31 cellular contexts compared by ENCODE assay signal in genomic region chr20:36927704-36928103, GRCh38. TPM values are rescaled to one million over a fixed set of nuclear protein-coding genes. Genes with fewer than 3 reads are reported as not detected.
"Had no signal": no experiment of that assay in that cellular context is flagged by ENCODE, and none has a peak within 500 bp of the region (broad histone marks: within the 10 kb centered on the region; RNA-seq: fewer than 3 reads in every experiment).

No MANE protein-coding gene starts in this region.

- FAIRE-seq: frontal cortex had no signal

- H3K27ac ChIP-seq: neutrophil, ovary, right lobe of liver, thoracic aorta, uterus had no signal

- H3K36me3 ChIP-seq: ovary had no signal

- H3K4me3 ChIP-seq: mucosa of descending colon, ovary, right lobe of liver, thoracic aorta, uterus had no signal

- DNase-seq: activated CD4-positive, alpha-beta T cell treated with anti-CD3 and anti-CD28 coated beads, Interleukin-2, amount 10 ng/mL, durations not matched to agents 24 days and 14 days; activated CD4-positive, CD25-positive, alpha-beta regulatory T cell treated with anti-CD3 and anti-CD28 coated beads, Interleukin-2, amount 50 U/mL, for 72 hours; activated CD8-positive, alpha-beta memory T cell treated with anti-CD3 and anti-CD28 coated beads, Interleukin-2, amount 10 ng/mL, durations not matched to agents 7 days and 5 days; activated CD8-positive, alpha-beta T cell treated with anti-CD3 and anti-CD28 coated beads for 36 hours; activated naive CD4-positive, alpha-beta T cell treated with anti-CD3 and anti-CD28 coated beads, Interleukin-2, amount 10 ng/mL, durations not matched to agents 7 days and 5 days; activated T-cell treated with anti-CD3 and anti-CD28 coated beads for 4 hours; amygdala; central memory CD4-positive, alpha-beta T cell; effector CD4-positive, alpha-beta T cell; islet precursor cell; left cardiac atrium; left ventricle myocardium superior; mucosa of descending colon; nephron progenitor cell; ovary; stimulated activated CD4-positive, alpha-beta T cell treated with anti-CD3 and anti-CD28 coated beads, Interleukin-12 subunit alpha, Interleukin-12 subunit beta, amount 100 ng/mL, for 4 hours; stimulated activated CD4-positive, alpha-beta T cell treated with anti-CD3 and anti-CD28 coated beads, Interleukin-4, amount 100 ng/mL, for 1 hour; stimulated activated naive CD8-positive, alpha-beta T cell treated with anti-CD3 and anti-CD28 coated beads, Interleukin-15, Interleukin-2, amounts not matched to agents 100 U/mL and 50 U/mL, for 24 hours; T1000; uterus had no signal

- H3K27me3 ChIP-seq: neutrophil, ovary, right lobe of liver, uterus had no signal

- H3K27me3 Mint-ChIP-seq: activated CD4-positive, alpha-beta T cell treated with anti-CD3 and anti-CD28 coated beads, Interleukin-2, amount 10 ng/mL, durations not matched to agents 24 days and 14 days; activated CD8-positive, alpha-beta memory T cell treated with anti-CD3 and anti-CD28 coated beads, Interleukin-2, amount 10 ng/mL, durations not matched to agents 7 days and 5 days; activated CD8-positive, alpha-beta T cell treated with anti-CD3 and anti-CD28 coated beads for 36 hours; activated naive CD4-positive, alpha-beta T cell treated with anti-CD3 and anti-CD28 coated beads, Interleukin-2, amount 10 ng/mL, durations not matched to agents 7 days and 5 days; progenitor cell of endocrine pancreas; type B pancreatic cell had no signal

- H3K4me1 ChIP-seq: uterus had no signal

- H3K27ac Mint-ChIP-seq: activated CD4-positive, alpha-beta T cell treated with anti-CD3 and anti-CD28 coated beads, Interleukin-2, amount 10 ng/mL, durations not matched to agents 24 days and 14 days; activated CD8-positive, alpha-beta memory T cell treated with anti-CD3 and anti-CD28 coated beads, Interleukin-2, amount 10 ng/mL, durations not matched to agents 7 days and 5 days; activated CD8-positive, alpha-beta T cell treated with anti-CD3 and anti-CD28 coated beads for 36 hours; activated T-helper 1 cell treated with anti-CD3 and anti-CD28 coated beads, Interleukin-12 subunit alpha, Interleukin-12 subunit beta, Interleukin-2, Interleukin-4 antibody, amounts not matched to agents 30 ng/mL and 10 ng/mL and 1 ng/mL, durations not matched to agents 14 hours and 24 hours and 36 hours; nephron progenitor cell; progenitor cell of endocrine pancreas; T-helper 1 cell treated with Interleukin-12 subunit alpha and Interleukin-12 subunit beta and Interleukin-4 antibody, amounts not matched to agents 30 μg/mL and 1 μg/mL, for 36 hours; type B pancreatic cell had no signal

- H3K9me3 ChIP-seq: mucosa of descending colon, neutrophil, ovary, right lobe of liver, thoracic aorta, uterus had no signal

- H3K9me3 Mint-ChIP-seq: activated CD4-positive, alpha-beta T cell treated with anti-CD3 and anti-CD28 coated beads, Interleukin-2, amount 10 ng/mL, durations not matched to agents 24 days and 14 days; activated CD8-positive, alpha-beta T cell treated with anti-CD3 and anti-CD28 coated beads for 36 hours; activated naive CD4-positive, alpha-beta T cell treated with anti-CD3 and anti-CD28 coated beads, Interleukin-2, amount 10 ng/mL, durations not matched to agents 7 days and 5 days; activated T-helper 1 cell treated with anti-CD3 and anti-CD28 coated beads, Interleukin-12 subunit alpha, Interleukin-12 subunit beta, Interleukin-2, Interleukin-4 antibody, amounts not matched to agents 30 ng/mL and 10 ng/mL and 1 ng/mL, durations not matched to agents 14 hours and 24 hours and 36 hours; nephron progenitor cell; T-helper 1 cell treated with Interleukin-12 subunit alpha and Interleukin-12 subunit beta and Interleukin-4 antibody, amounts not matched to agents 30 μg/mL and 1 μg/mL, for 36 hours; type B pancreatic cell had no signal

- H3K4me3 Mint-ChIP-seq: activated CD4-positive, alpha-beta T cell treated with anti-CD3 and anti-CD28 coated beads, Interleukin-2, amount 10 ng/mL, durations not matched to agents 24 days and 14 days; activated CD8-positive, alpha-beta memory T cell treated with anti-CD3 and anti-CD28 coated beads, Interleukin-2, amount 10 ng/mL, durations not matched to agents 7 days and 5 days; activated CD8-positive, alpha-beta T cell treated with anti-CD3 and anti-CD28 coated beads for 36 hours; activated naive CD4-positive, alpha-beta T cell treated with anti-CD3 and anti-CD28 coated beads, Interleukin-2, amount 10 ng/mL, durations not matched to agents 7 days and 5 days; activated T-helper 1 cell treated with anti-CD3 and anti-CD28 coated beads, Interleukin-12 subunit alpha, Interleukin-12 subunit beta, Interleukin-2, Interleukin-4 antibody, amounts not matched to agents 30 ng/mL and 10 ng/mL and 1 ng/mL, durations not matched to agents 14 hours and 24 hours and 36 hours; nephron progenitor cell; T-helper 1 cell treated with Interleukin-12 subunit alpha and Interleukin-12 subunit beta and Interleukin-4 antibody, amounts not matched to agents 30 μg/mL and 1 μg/mL, for 36 hours; type B pancreatic cell had no signal

RNA-seq across cellular contexts. Expression of gene TLDC2, which starts 51.8 kb away (rescaled TPM):
- total RNA-seq: activated CD4-positive, alpha-beta T cell treated with anti-CD3 and anti-CD28 coated beads, Interleukin-2, amount 10 ng/mL, durations not matched to agents 24 days and 14 days; activated CD8-positive, alpha-beta memory T cell treated with anti-CD3 and anti-CD28 coated beads, Interleukin-2, amount 10 ng/mL, durations not matched to agents 7 days and 5 days; activated CD8-positive, alpha-beta T cell treated with anti-CD3 and anti-CD28 coated beads for 36 hours; activated T-helper 1 cell treated with anti-CD3 and anti-CD28 coated beads, Interleukin-12 subunit alpha, Interleukin-12 subunit beta, Interleukin-2, Interleukin-4 antibody, amounts not matched to agents 30 ng/mL and 10 ng/mL and 1 ng/mL, durations not matched to agents 14 hours and 24 hours and 36 hours; left ventricle myocardium superior; lung microvascular endothelial cell; mesenteric fat pad; myocyte had no signal
